Comparison of ENCODE assay signal across 1 cellular context in the genomic region with DNA sequence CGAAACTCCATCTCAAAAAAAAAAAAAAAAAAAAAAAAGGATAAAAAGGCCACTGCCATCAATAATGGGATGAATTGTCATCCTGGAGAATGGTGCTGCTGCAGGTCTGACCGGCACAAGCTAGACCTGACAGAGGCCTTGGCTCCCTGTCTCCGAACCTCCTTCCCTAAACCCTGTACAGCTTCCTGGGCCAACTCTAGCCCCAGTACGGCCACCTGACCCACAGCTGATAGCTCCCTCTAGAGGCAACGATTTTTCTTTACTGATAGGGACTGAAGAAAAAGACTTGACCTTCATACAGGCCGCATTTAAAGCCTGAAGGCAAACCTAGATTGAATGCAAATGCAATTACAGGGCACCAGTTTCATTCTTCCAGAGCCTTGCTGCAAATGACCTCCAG.
TF ChIP-seq lines count a peak whose summit lies in the region.

No MANE protein-coding gene starts in this region.

TF ChIP-seq in A549, 52 proteins besides CTCF, POLR2A, EP300 and RAD21 (continued from another document):
- TF ChIP-seq HDAC2 (IDR thresholded peaks at IDR 0.05) (no peak), RARB (CRISPR knock-in tag; IDR thresholded peaks at IDR 0.05) (no peak), JUN (IDR thresholded peaks at IDR 0.05) (no peak), PHF8 (IDR thresholded peaks at IDR 0.05; ENCODE audit: borderline replicate concordance, low read depth) (no peak)
